ENCODE assay signal across 13 cellular contexts in the genomic region with DNA sequence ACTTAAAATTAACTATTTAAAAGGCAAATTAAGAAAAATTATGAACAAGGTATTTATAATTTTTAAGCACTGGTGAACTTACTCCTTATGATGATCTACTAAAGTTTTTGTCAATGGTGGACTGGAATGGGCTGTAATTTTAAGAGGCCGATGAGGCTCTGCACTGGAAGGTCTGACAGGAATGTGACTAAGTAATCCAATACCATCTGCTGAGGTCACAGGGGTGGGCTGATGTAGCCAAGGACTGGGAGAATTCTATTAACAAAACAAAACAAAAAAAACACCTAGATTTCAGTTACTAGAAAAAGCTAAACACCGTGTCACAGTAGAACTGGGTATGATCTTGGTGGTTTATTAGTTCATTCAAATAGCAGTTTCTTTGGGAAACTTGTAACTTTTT.
A peak's percentile ranks its signal among the peaks of the same experiment; 100 is the strongest.
DNase-seq lines count a peak whose midpoint lies in the region; ATAC-seq and TF ChIP-seq lines count a peak whose summit lies in the region.
"Had no signal": no experiment of that assay in that cellular context is flagged by ENCODE, and none has a peak within 500 bp of the region (broad histone marks: within the 10 kb centered on the region; RNA-seq: fewer than 3 reads in every experiment).

No MANE protein-coding gene starts in this region.

- H3K9me3 ChIP-seq in cardiac muscle cell (ENCODE audit: low read depth): no peaks in the 10 kb centered on the region
- no peaks in the 10 kb centered on the region for H3K9me3 ChIP-seq in adipocyte (ENCODE audit: control insufficient read depth, low read length)
- H3K9me3 ChIP-seq in thyroid gland: no peaks in the 10 kb centered on the region
- H3K9me3 ChIP-seq: gastrocnemius medialis had no signal

- 25 to 38% methylated on average over 2 of the region's 2 CpGs for WGBS in thyroid gland, 2 donors

- H3K4me3 ChIP-seq in cardiac muscle cell: no peak overlapping the region
- no peak overlapping the region for H3K4me3 ChIP-seq in adipocyte (ENCODE audit: low read length)
- no peak overlapping the region for H3K4me3 ChIP-seq in thyroid gland (replicated peaks in 1 of 3)
- H3K4me3 ChIP-seq: gastrocnemius medialis had no signal

- DNase-seq in cardiac muscle cell (ENCODE audit: low read depth in 1 of 2, low spot score in 1 of 2) (peak in 1 of 2 donors; percentile 55), left cardiac atrium (no peak), adipocyte (ENCODE audit: low read depth) (peak; percentile 32), hepatic stellate cell (ENCODE audit: low spot score) (peak; percentile 11), thyroid gland (peak; percentile 78 to 83), NCI-H2029 (lab: John Stamatoyannopoulos, UW) (no peak), T-helper 1 cell (no peak)
- DNase-seq: gastrocnemius medialis, GF-D8, mammary epithelial cell, NCI-H2081 treated with DMSO at 0.1 percent for 48 hours, retina had no signal

- intact Hi-C loops in left cardiac atrium (cut with DNase I): loop anchor here in 1 of 2 donors (10.0 kb wide), 1 partner anchor 316 kb away; a partner anchor contains a TSS
- intact Hi-C loops in thyroid gland (cut with DNase I): no loop called here

- TF ChIP-seq CTCF in cardiac muscle cell (IDR thresholded peaks at IDR 0.05; ENCODE audit: low read depth, low read length): no peak
- no peak for TF ChIP-seq CTCF in thyroid gland (IDR thresholded peaks at IDR 0.05)

- no peak for ATAC-seq in left cardiac atrium
- ATAC-seq in HG02642 (IDR thresholded peaks at IDR 0.05; ENCODE audit: poor library complexity, unreplicated experiment): no peak

- peak in 1 of 2 donors; percentile 27 for TF ChIP-seq POLR2A in thyroid gland (IDR thresholded peaks at IDR 0.05)

- H3K27me3 ChIP-seq in cardiac muscle cell (no peaks in the 10 kb centered on the region), adipocyte (replicated peaks; ENCODE audit: control insufficient read depth, insufficient read depth, low read length) (no peaks in the 10 kb centered on the region), thyroid gland (no peaks in the 10 kb centered on the region)
- H3K27me3 ChIP-seq: gastrocnemius medialis had no signal

- H3K36me3 ChIP-seq in cardiac muscle cell: peaks cover 32% of the 10 kb centered on the region
- peaks cover 43% of the 10 kb centered on the region for H3K36me3 ChIP-seq in adipocyte (ENCODE audit: control insufficient read depth, insufficient read depth, low read length, severe bottlenecking)
- H3K36me3 ChIP-seq in thyroid gland: no peaks in the 10 kb centered on the region

- no peak overlapping the region for H3K9ac ChIP-seq in adipocyte (ENCODE audit: low read length)

- H3K27ac ChIP-seq in cardiac muscle cell: peak overlapping the region; percentile 82
- peak overlapping the region; percentile 58 to 91 (median 74) for H3K27ac ChIP-seq in thyroid gland

- H3K4me1 ChIP-seq in cardiac muscle cell (ENCODE audit: low read depth) (peaks cover 43% of the 10 kb centered on the region), adipocyte (ENCODE audit: control insufficient read depth, insufficient read depth, low read length) (peaks cover 33% of the 10 kb centered on the region), thyroid gland (peaks cover 49 to 52% of the 10 kb centered on the region in 2 donors)

Comparison
In these comparisons a context has a peak if more than half of its experiments do, and no peak if none do; other contexts are left out.
1. DNase-seq: peak in adipocyte (single experiment), hepatic stellate cell (single experiment) and thyroid gland (2 of 2); none in left cardiac atrium (single experiment), NCI-H2029 (single experiment) and T-helper 1 cell (0 of 5).